In the genomic region with DNA sequence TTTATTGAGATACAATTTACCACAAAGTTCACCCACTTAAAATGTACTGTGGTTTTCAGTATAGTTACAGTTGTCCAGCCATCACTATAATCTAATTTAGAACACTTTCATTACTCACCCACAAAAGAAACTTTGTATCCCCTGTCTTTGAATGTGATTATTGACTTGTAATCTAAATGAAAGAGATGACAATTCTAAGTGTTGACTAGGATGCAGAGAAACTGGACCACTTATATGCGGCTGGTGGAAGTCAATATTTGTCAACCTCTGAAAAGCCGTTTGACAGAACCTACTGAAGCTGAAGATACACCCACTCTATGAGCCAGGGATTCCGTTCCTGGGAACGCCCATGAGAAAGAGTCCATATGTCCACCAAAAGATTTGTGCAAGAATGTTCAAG, we compare ENCODE assay signal across 9 cellular contexts. TPM values are rescaled to one million over a fixed set of nuclear protein-coding genes. Genes with fewer than 3 reads are reported as not detected.
"Had no signal": no experiment of that assay in that cellular context is flagged by ENCODE, and none has a peak within 500 bp of the region (broad histone marks: within the 10 kb centered on the region; RNA-seq: fewer than 3 reads in every experiment).

No MANE protein-coding gene starts in this region.

- ATAC-seq: K562 had no signal

- FAIRE-seq: HTR-8/SVneo, K562 had no signal

- H3K9ac ChIP-seq: KMS-11 had no signal

- H3K4me2 ChIP-seq: KMS-11 had no signal

- H3K4me3 ChIP-seq: K562 had no signal

- DNase-seq: IMR-90, KBM-7, KG1 had no signal

- H3K27ac ChIP-seq: HL-60, KMS-11 had no signal

RNA-seq across cellular contexts. Expression of gene TEKT5, which starts 36.8 kb away (rescaled TPM):
- total RNA-seq: HT-29, IMR-90, K562 had no signal
- polyA plus RNA-seq: IgD-negative memory B cell had no signal
